ENCODE assay signal across 8 cellular contexts in genomic region chr16:53892155-53892554, GRCh38.
DNase-seq lines count a peak whose midpoint lies in the region; ATAC-seq and TF ChIP-seq lines count a peak whose summit lies in the region.

No MANE protein-coding gene starts in this region.

- DNase-seq in activated T-cell treated with anti-CD3 and anti-CD28 coated beads for 24 hours (ENCODE audit: low read depth) (peak; percentile 13), MV-4-11 (lab: John Stamatoyannopoulos, UW) (peak; percentile 48), SW480 (ENCODE audit: low spot score) (peak; percentile 18), cardiac fibroblast (ENCODE audit: low read depth in 2 of 2) (peak; percentile 85 to 87), kidney glomerular epithelial cell (lab: John Stamatoyannopoulos, UW) (peak; percentile 67)
- DNase-seq in activated T-cell treated with anti-CD3 and anti-CD28 coated beads, Interleukin-2, amount 50 U/mL, for 1 hour = no peak
- peak; percentile 23 to 29 for DNase-seq in stimulated activated CD4-positive, alpha-beta T cell treated with anti-CD3 and anti-CD28 coated beads, Interleukin-4, amount 100 ng/mL, for 48 hours (ENCODE audit: low read depth in 2 of 2)

- H3K4me3 ChIP-seq in cardiac fibroblast (replicated peaks in 1 of 2; ENCODE audit: low read depth in 2 of 2, low read length in 2 of 2) = no peak overlapping the region

- TF ChIP-seq CTCF in cardiac fibroblast (IDR thresholded peaks at IDR 0.05; ENCODE audit: low read depth, low read length) = peak; percentile 71

- ATAC-seq in GM18511 (IDR thresholded peaks at IDR 0.05; ENCODE audit: unreplicated experiment) = no peak
